15 cellular contexts compared by ENCODE assay signal in genomic region chr17:40534431-40535189, GRCh38. TPM values are rescaled to one million over a fixed set of nuclear protein-coding genes. Genes with fewer than 3 reads are reported as not detected.
DNase-seq lines count a peak whose midpoint lies in the region; ATAC-seq, FAIRE-seq and TF ChIP-seq lines count a peak whose summit lies in the region.
"Had no signal": no experiment of that assay in that cellular context is flagged by ENCODE, and none has a peak within 500 bp of the region (broad histone marks: within the 10 kb centered on the region; RNA-seq: fewer than 3 reads in every experiment).

No MANE protein-coding gene starts in this region.

- H3K9me3 ChIP-seq in HepG2 (ENCODE audit: low read length) (no peaks in the 10 kb centered on the region), right lobe of liver (no peaks in the 10 kb centered on the region), muscle layer of duodenum (ENCODE audit: control insufficient read depth in 1 of 2, low read length in 2 of 2) (no peaks in the 10 kb centered on the region), uterus (no peaks in the 10 kb centered on the region), MG63 (no peaks in the 10 kb centered on the region)
- H3K9me3 ChIP-seq: HAP-1 had no signal

- 80% methylated on average over 11 of the region's 11 CpGs for WGBS in HepG2 (ENCODE audit: low lambda C conversion rate)
- 77% methylated on average over 6 of the region's 11 CpGs for WGBS in right lobe of liver (ENCODE audit: insufficient coverage, low coverage, low lambda C conversion rate, missing lambda C conversion rate)

- no peak overlapping the region for H3K4me2 ChIP-seq in HepG2 (ENCODE audit: low read depth, low read length)

- H3K27me3 Mint-ChIP-seq in brain = peaks cover 9% of the 10 kb centered on the region

- no peaks in the 10 kb centered on the region for H3K79me2 ChIP-seq in HepG2 (ENCODE audit: insufficient read depth, low read length)

- H3K4me1 ChIP-seq in HepG2 (ENCODE audit: insufficient read depth, low read length) = peaks cover 59% of the 10 kb centered on the region
- peaks cover 0 to 33% (median 11%) of the 10 kb centered on the region in 4 donors for H3K4me1 ChIP-seq in right lobe of liver
- H3K4me1 ChIP-seq in muscle layer of duodenum (ENCODE audit: control insufficient read depth in 1 of 2, insufficient read depth in 2 of 2, low read length in 2 of 2) = peaks cover 35 to 42% of the 10 kb centered on the region in 2 donors
- H3K4me1 ChIP-seq in uterus = peaks cover 0 to 20% of the 10 kb centered on the region in 2 donors
- H3K4me1 ChIP-seq: HAP-1 had no signal

- H3K27ac Mint-ChIP-seq in brain = peak overlapping the region in 4 of 5 experiments; percentile 6 to 93 (median 20)

- TF ChIP-seq RAD21 in HepG2 (CRISPR knock-in tag; IDR thresholded peaks at IDR 0.05) = no peak

- TF ChIP-seq POLR2A in HepG2 (IDR thresholded peaks at IDR 0.05; ENCODE audit: insufficient read depth in 1 of 2, low read depth in 2 of 2, low read length in 2 of 2) (no peak), right lobe of liver (IDR thresholded peaks at IDR 0.05) (no peak), uterus (IDR thresholded peaks at IDR 0.05) (no peak)

- no peak overlapping the region for H3K4me3 ChIP-seq in HepG2 (replicated peaks in 1 of 3; ENCODE audit: insufficient read depth in 1 of 3, low read depth in 2 of 3, low read length in 3 of 3)
- H3K4me3 ChIP-seq in right lobe of liver = no peak overlapping the region
- H3K4me3 ChIP-seq in muscle layer of duodenum (ENCODE audit: low read depth in 1 of 2, low read length in 2 of 2) = peak overlapping the region in 1 of 2 donors; percentile 12
- H3K4me3 ChIP-seq in uterus = no peak overlapping the region
- H3K4me3 ChIP-seq in MG63 = no peak overlapping the region
- H3K4me3 ChIP-seq: HAP-1 had no signal

- CTCF ChIA-PET in HepG2 (lab: Yijun Ruan, JAX; ENCODE audit: low intra/inter-chr PET ratio, low total read pairs) = interaction anchor here (2.4 to 3.5 kb wide), 4 partner anchors 25 to 172 kb away, joined by 7 to 57 read pairs (median 31); no protein-coding TSS in a partner anchor

- no peaks in the 10 kb centered on the region for H3K36me3 Mint-ChIP-seq in brain

- no peak overlapping the region for H3K27ac ChIP-seq in HepG2 (ENCODE audit: extremely low read length, insufficient read depth, low read length)
- H3K27ac ChIP-seq in right lobe of liver = no peak overlapping the region
- peak overlapping the region; percentile 74 for H3K27ac ChIP-seq in muscle layer of duodenum (ENCODE audit: low read length)
- H3K27ac ChIP-seq in uterus = peak overlapping the region; percentile 93 to 98

- BruUV-seq in HepG2 (replicated peaks; lab: Mats Ljungman, UMichigan) = no TSS peak

- in situ Hi-C loops in HepG2 (cut with HindIII; ENCODE audit: extremely low pct_ligation_motif_present, low pct_unique_long_range_greater_than_20kb) = loop anchor here (5.0 kb wide), 2 partner anchors 92 to 172 kb away; partner anchors contain the start of genes GJD3 and IGFBP4

- H3K9me3 Mint-ChIP-seq in brain = no peaks in the 10 kb centered on the region

- intact Hi-C loops in HepG2 (cut with micrococcal nuclease; ENCODE audit: unreplicated experiment) = loop anchor here (1.0 to 5.0 kb wide), 2 partner anchors 57 to 135 kb away; no protein-coding TSS in a partner anchor
- intact Hi-C loops in right lobe of liver (cut with DNase I) = loop anchor here (10.0 kb wide), 2 partner anchors 70 to 90 kb away; partner anchors contain the start of gene IGFBP4 (in 1 of the 2)
- intact Hi-C loops in uterus (cut with DNase I; ENCODE audit: low total_unique reads) = loop anchor here (5.0 to 10.0 kb wide), 3 partner anchors 60 to 180 kb away; partner anchors contain the start of gene IGFBP4

- H3K27me3 ChIP-seq in HepG2 (ENCODE audit: control insufficient read depth in 1 of 2, insufficient read depth in 2 of 2, low read length in 2 of 2) = no peaks in the 10 kb centered on the region
- no peaks in the 10 kb centered on the region for H3K27me3 ChIP-seq in right lobe of liver
- H3K27me3 ChIP-seq in muscle layer of duodenum (ENCODE audit: low read depth, low read length) = no peaks in the 10 kb centered on the region
- no peaks in the 10 kb centered on the region for H3K27me3 ChIP-seq in uterus
- no peaks in the 10 kb centered on the region for H3K27me3 ChIP-seq in MG63

- no peak for TF ChIP-seq CTCF in HepG2 (CRISPR knock-in tag; IDR thresholded peaks at IDR 0.05)
- no peak for TF ChIP-seq CTCF in right lobe of liver (IDR thresholded peaks at IDR 0.05)
- TF ChIP-seq CTCF in brain (conservative IDR thresholded peaks at IDR 0.05) = no peak
- no peak for TF ChIP-seq CTCF in uterus (IDR thresholded peaks at IDR 0.05)

- no peaks in the 10 kb centered on the region for H4K20me1 ChIP-seq in HepG2 (ENCODE audit: insufficient read depth, low read length)

- H3K36me3 ChIP-seq in HepG2 (replicated peaks in 1 of 2; ENCODE audit: control insufficient read depth in 1 of 2, insufficient read depth in 2 of 2, low read length in 2 of 2) (no peaks in the 10 kb centered on the region), right lobe of liver (no peaks in the 10 kb centered on the region), muscle layer of duodenum (ENCODE audit: control insufficient read depth in 1 of 2, insufficient read depth in 2 of 2, low read length in 2 of 2) (no peaks in the 10 kb centered on the region), uterus (no peaks in the 10 kb centered on the region), MG63 (no peaks in the 10 kb centered on the region)
- H3K36me3 ChIP-seq: HAP-1 had no signal

- POLR2A ChIA-PET in HepG2 (lab: Yijun Ruan, JAX) = interaction anchor here (0.6 to 11.0 kb wide), 8 partner anchors 14 to 177 kb away, joined by 3 to 116 read pairs (median 6); no protein-coding TSS in a partner anchor

- no peak for DNase-seq in HepG2 (ENCODE audit: low spot score)
- DNase-seq in right lobe of liver = no peak
- peak in 1 of 2 donors; percentile 36 for DNase-seq in uterus
- no peak for DNase-seq in MG63
- DNase-seq: amniotic stem cell; DMS 273 treated with DMSO at 0.1 percent for 48 hours; NCI-H1048; NK-92 treated with Interleukin-12 subunit alpha and Interleukin-12 subunit beta, amount 100 ng/mL, for 24 hours; stimulated activated CD4-positive, alpha-beta T cell treated with anti-CD3 and anti-CD28 coated beads, Interleukin-1b, Interleukin-23, amount 100 ng/mL, for 48 hours had no signal

- ATAC-seq in HepG2 (peak; percentile 16; the same call in 1 of the 3 replicates), right lobe of liver (no peak), HG03097 (IDR thresholded peaks at IDR 0.05; ENCODE audit: low FRiP score, unreplicated experiment) (no peak), GM19324 (IDR thresholded peaks at IDR 0.05; ENCODE audit: low FRiP score, unreplicated experiment) (no peak)

- TF ChIP-seq EP300 in HepG2 (IDR thresholded peaks at IDR 0.05; ENCODE audit: low read depth in 2 of 2, low read length in 2 of 2) (no peak), HepG2 (CRISPR knock-in tag; IDR thresholded peaks at IDR 0.05; ENCODE audit: borderline replicate concordance) (no peak)

- H3K4me3 Mint-ChIP-seq in brain = no peak overlapping the region

- FAIRE-seq in HepG2 (lab: Jason Lieb, UNC) = no peak
- FAIRE-seq: urothelium cell line had no signal

- no peak overlapping the region for H3K9ac ChIP-seq in HepG2 (ENCODE audit: insufficient read depth, low read depth, low read length)

- H3K4me1 Mint-ChIP-seq in brain = peaks cover 61% of the 10 kb centered on the region

- no peak overlapping the region for H2AFZ ChIP-seq in HepG2 (ENCODE audit: low read length)

RNA-seq across cellular contexts. Expression of gene CCR7, which starts 30.7 kb away (rescaled TPM):
- 0.04 TPM in 1 of 2 replicates, not detected in the other for total RNA-seq in HepG2 (2016; rRNA removed; fragmentation: Illumina TruSeq; extraction: Trizol)
- not detected in 2 replicates for total RNA-seq in HepG2 (2016; cell fraction: cytosol; rRNA removed; fragmentation: Illumina TruSeq; extraction: Trizol; ENCODE audit: low read depth)
- total RNA-seq in HepG2 (2016; cell fraction: insoluble cytoplasmic fraction; rRNA removed; fragmentation: Illumina TruSeq; extraction: Trizol) = 0.09 TPM in 1 of 2 replicates, not detected in the other
- not detected in 2 replicates for total RNA-seq in HepG2 (2016; cell fraction: membrane; rRNA removed; fragmentation: Illumina TruSeq; extraction: Trizol)
- total RNA-seq in HepG2 (2016; cell fraction: nucleus; rRNA removed; fragmentation: Illumina TruSeq; extraction: Trizol) = not detected in 2 replicates
- polyA plus RNA-seq in HepG2 (2011; rRNA removed) = 0.53 and 0.55 TPM in 2 replicates
- 0.59 and 0.70 TPM in 2 replicates for polyA plus RNA-seq in HepG2 (2011; cell fraction: cytosol; rRNA removed)
- 0.31 and 1.1 TPM in 2 replicates for polyA plus RNA-seq in HepG2 (2011; cell fraction: nucleus; rRNA removed)
- polyA plus RNA-seq in HepG2 (2012) = 1.1 and 1.5 TPM in 2 replicates
- not detected in 2 replicates for polyA plus RNA-seq in HepG2 (2016; cell fraction: cytosol; fragmentation: Illumina TruSeq; extraction: Trizol; ENCODE audit: low read depth)
- polyA plus RNA-seq in HepG2 (2016; cell fraction: insoluble cytoplasmic fraction; fragmentation: Illumina TruSeq; extraction: Trizol; ENCODE audit: low read depth) = not detected in 2 replicates
- polyA plus RNA-seq in HepG2 (2016; cell fraction: membrane; fragmentation: Illumina TruSeq; extraction: Trizol; ENCODE audit: low read depth) = not detected in 2 replicates
- polyA plus RNA-seq in HepG2 (2016; cell fraction: nucleus; fragmentation: Illumina TruSeq; extraction: Trizol; ENCODE audit: insufficient read depth, low read depth) = not detected in 2 replicates
- polyA minus RNA-seq in HepG2 (2011; rRNA and poly(A)+ RNA removed; ENCODE audit: low replicate concordance) = 1.4 and 3.5 TPM in 2 replicates
- polyA minus RNA-seq in HepG2 (2011; cell fraction: cytosol; rRNA and poly(A)+ RNA removed) = 0.40 TPM in 1 of 2 replicates, not detected in the other
- polyA minus RNA-seq in HepG2 (2011; cell fraction: nucleus; rRNA and poly(A)+ RNA removed) = 0.37 TPM in 1 of 2 replicates, not detected in the other
- total RNA-seq in right lobe of liver = under 1 TPM in 4 of 6 experiments, not detected in 2; 0.12 to 0.58 (median 0.28) TPM
- polyA plus RNA-seq in brain (ENCODE audit: insufficient read depth, low read depth, low replicate concordance) = not detected
- total RNA-seq in uterus = under 1 TPM in 1 of 4 donors, not detected in 3; 0.14 TPM
- total RNA-seq in MG63 (2014; rRNA removed; shearing (Covaris generic); ENCODE audit: low replicate concordance) = not detected in 2 replicates

RNA-seq across cellular contexts. Expression of gene TNS4, which starts 33.2 kb away (rescaled TPM):
- total RNA-seq in HepG2 (2016; rRNA removed; fragmentation: Illumina TruSeq; extraction: Trizol) (0.58 TPM in 2 replicates), right lobe of liver (not detected), uterus (1 to 10 TPM in 1 of 4 donors, under 1 TPM in 2, not detected in 1; 0.09 to 2.6 (median 0.28) TPM)
- 0.18 and 0.20 TPM in 2 replicates for total RNA-seq in HepG2 (2016; cell fraction: cytosol; rRNA removed; fragmentation: Illumina TruSeq; extraction: Trizol; ENCODE audit: low read depth)
- total RNA-seq in HepG2 (2016; cell fraction: insoluble cytoplasmic fraction; rRNA removed; fragmentation: Illumina TruSeq; extraction: Trizol) = 0.32 and 0.51 TPM in 2 replicates
- 0.31 and 0.38 TPM in 2 replicates for total RNA-seq in HepG2 (2016; cell fraction: membrane; rRNA removed; fragmentation: Illumina TruSeq; extraction: Trizol)
- total RNA-seq in HepG2 (2016; cell fraction: nucleus; rRNA removed; fragmentation: Illumina TruSeq; extraction: Trizol) = 0.37 and 1.3 TPM in 2 replicates
- polyA plus RNA-seq in HepG2 (2011; rRNA removed) (1.7 and 2.1 TPM in 2 replicates), brain (ENCODE audit: insufficient read depth, low read depth, low replicate concordance) (not detected)
- 0.69 and 1.3 TPM in 2 replicates for polyA plus RNA-seq in HepG2 (2011; cell fraction: cytosol; rRNA removed)
- 7.1 and 10.8 TPM in 2 replicates for polyA plus RNA-seq in HepG2 (2011; cell fraction: nucleus; rRNA removed)
- polyA plus RNA-seq in HepG2 (2012) = 0.37 and 0.42 TPM in 2 replicates
- 0.20 and 0.22 TPM in 2 replicates for polyA plus RNA-seq in HepG2 (2016; cell fraction: cytosol; fragmentation: Illumina TruSeq; extraction: Trizol; ENCODE audit: low read depth)
- polyA plus RNA-seq in HepG2 (2016; cell fraction: insoluble cytoplasmic fraction; fragmentation: Illumina TruSeq; extraction: Trizol; ENCODE audit: low read depth) = 1.3 and 2.3 TPM in 2 replicates
- polyA plus RNA-seq in HepG2 (2016; cell fraction: membrane; fragmentation: Illumina TruSeq; extraction: Trizol; ENCODE audit: low read depth) = 0.34 and 0.72 TPM in 2 replicates
- 4.4 and 6.8 TPM in 2 replicates for polyA plus RNA-seq in HepG2 (2016; cell fraction: nucleus; fragmentation: Illumina TruSeq; extraction: Trizol; ENCODE audit: insufficient read depth, low read depth)
- polyA minus RNA-seq in HepG2 (2011; rRNA and poly(A)+ RNA removed; ENCODE audit: low replicate concordance) = 7.4 and 24.1 TPM in 2 replicates
- 2.6 and 3.7 TPM in 2 replicates for polyA minus RNA-seq in HepG2 (2011; cell fraction: cytosol; rRNA and poly(A)+ RNA removed)
- 4.0 and 6.1 TPM in 2 replicates for polyA minus RNA-seq in HepG2 (2011; cell fraction: nucleus; rRNA and poly(A)+ RNA removed)
- total RNA-seq in MG63 (2014; rRNA removed; shearing (Covaris generic); ENCODE audit: low replicate concordance) = not detected in 2 replicates

Comparison
In these comparisons a context has a peak if more than half of its experiments do, and no peak if none do; other contexts are left out.
1. H3K27ac ChIP-seq: peak in muscle layer of duodenum (single experiment) and uterus (2 of 2); none in HepG2 (single experiment) and right lobe of liver (0 of 3).